Comparison of ENCODE assay signal across 8 cellular contexts in the genomic region with DNA sequence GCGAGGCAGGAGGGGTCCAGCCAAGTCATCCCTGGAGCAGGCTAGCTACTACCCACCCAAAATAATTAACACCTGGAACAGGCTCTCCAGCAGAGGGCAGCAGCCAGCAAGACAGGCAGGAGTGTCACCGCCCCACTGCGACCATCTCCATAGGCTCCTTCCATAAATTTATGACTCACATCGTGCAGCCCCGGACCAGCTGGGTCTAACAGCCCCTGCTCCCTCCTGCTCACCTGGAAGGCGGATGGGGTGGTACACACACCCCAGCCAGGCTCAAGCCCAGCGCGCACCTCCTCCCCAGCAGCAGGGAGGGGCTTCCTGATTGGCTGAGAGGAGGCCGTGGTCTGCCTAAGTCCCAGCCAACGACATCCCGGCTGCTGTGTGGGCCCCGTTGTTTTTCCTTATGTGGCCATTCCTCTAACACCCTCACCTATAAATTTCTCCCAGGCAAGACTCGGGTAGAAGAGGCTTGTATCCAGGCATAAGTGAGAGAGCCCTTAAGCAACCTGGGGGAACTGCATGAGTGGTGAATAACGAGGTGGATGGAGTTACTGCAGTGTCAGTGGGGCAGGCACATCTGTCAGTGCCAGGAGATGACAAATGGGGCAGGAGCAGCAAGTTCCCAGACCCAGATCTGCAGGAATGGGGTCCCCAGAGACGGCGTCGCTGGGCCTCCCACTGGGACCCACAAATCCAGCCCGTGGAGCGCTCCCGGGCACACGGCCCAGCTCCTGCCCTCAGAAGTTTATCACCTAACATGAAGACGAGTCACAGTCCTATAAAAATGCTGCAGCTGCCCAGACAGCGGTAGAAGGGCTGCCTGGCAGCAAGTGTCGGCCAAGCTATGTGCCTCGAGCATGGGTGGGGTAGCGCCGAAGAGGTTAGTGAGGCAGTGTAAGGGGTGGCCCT. TPM values are rescaled to one million over a fixed set of nuclear protein-coding genes. Genes with fewer than 3 reads are reported as not detected.
DNase-seq lines count a peak whose midpoint lies in the region; ATAC-seq and TF ChIP-seq lines count a peak whose summit lies in the region.

No MANE protein-coding gene starts in this region.

- POLR2A ChIA-PET in SK-N-SH (lab: Yijun Ruan, JAX): interaction anchor here (0.7 to 1.1 kb wide), 2 partner anchors 22 to 28 kb away, joined by 3 read pairs; no protein-coding TSS in a partner anchor

- TF ChIP-seq POLR2A in heart left ventricle (IDR thresholded peaks at IDR 0.05) (no peak), sigmoid colon (IDR thresholded peaks at IDR 0.05) (no peak)

- no peaks in the 10 kb centered on the region for H3K79me2 ChIP-seq in SK-N-SH (ENCODE audit: insufficient read depth)

- no peak overlapping the region for H3K27ac Mint-ChIP-seq in activated naive CD4-positive, alpha-beta T cell treated with anti-CD3 and anti-CD28 coated beads for 36 hours

- peak in 3 of 4 donors; percentile 41 to 59 (median 49) for ATAC-seq in heart left ventricle
- no peak for ATAC-seq in HG03135 (IDR thresholded peaks at IDR 0.05; ENCODE audit: unreplicated experiment)
- ATAC-seq in HG02852 (IDR thresholded peaks at IDR 0.05; ENCODE audit: unreplicated experiment): no peak

- H3K27me3 Mint-ChIP-seq in activated naive CD4-positive, alpha-beta T cell treated with anti-CD3 and anti-CD28 coated beads for 36 hours (ENCODE audit: low read depth): no peaks in the 10 kb centered on the region

- H3K9me2 ChIP-seq in SK-N-SH: no peaks in the 10 kb centered on the region

- no peak overlapping the region for H2AFZ ChIP-seq in SK-N-SH (ENCODE audit: low read depth)

- H3K4me1 ChIP-seq in SK-N-SH (ENCODE audit: control insufficient read depth in 1 of 2, insufficient read depth in 2 of 2, low read depth in 1 of 2, low read length in 1 of 2): peaks cover 0 to 40% of the 10 kb centered on the region in 2 experiments; a peak in 1 of 4 replicates
- H3K4me1 ChIP-seq in heart left ventricle: peaks cover 0 to 9% (median 0%) of the 10 kb centered on the region in 12 donors
- peaks cover 0 to 16% (median 12%) of the 10 kb centered on the region in 4 donors for H3K4me1 ChIP-seq in sigmoid colon

- CTCF ChIA-PET in SK-N-SH (lab: Yijun Ruan, JAX): interaction anchor here (0.6 to 10.9 kb wide), 42 partner anchors 9 to 625 kb away, joined by 3 to 155 read pairs (median 5); partner anchors contain the start of gene PEPD
- CTCF ChIA-PET in activated naive CD4-positive, alpha-beta T cell treated with anti-CD3 and anti-CD28 coated beads for 36 hours (lab: Charles Lee): interaction anchor here (0.6 to 1.9 kb wide), 11 partner anchors 11 to 544 kb away, joined by 3 to 18 read pairs (median 3); no protein-coding TSS in a partner anchor

- TF ChIP-seq CTCF in GM12864 (IDR thresholded peaks at IDR 0.05; ENCODE audit: low read depth, low read length, missing control alignments) (peak; percentile 74), SK-N-SH (IDR thresholded peaks at IDR 0.05) (peak; percentile 61), heart left ventricle (IDR thresholded peaks at IDR 0.05) (peak; percentile 43 to 69 (median 60)), sigmoid colon (IDR thresholded peaks at IDR 0.05) (peak in 3 of 4 experiments; percentile 32 to 64 (median 45))

- H3K27me3 ChIP-seq in SK-N-SH (ENCODE audit: insufficient read depth) (no peaks in the 10 kb centered on the region), heart left ventricle (no peaks in the 10 kb centered on the region), sigmoid colon (no peaks in the 10 kb centered on the region)

- WGBS in SK-N-SH (ENCODE audit: low lambda C conversion rate): 70% methylated on average over 22 of the region's 27 CpGs
- 38 to 63% (median 48%) methylated on average over 19 to 27 of the region's 27 CpGs for WGBS in heart left ventricle, 4 donors
- 39 to 43% methylated on average over 27 of the region's 27 CpGs for WGBS in sigmoid colon, 2 donors

- H3F3A ChIP-seq in SK-N-SH (replicated peaks; ENCODE audit: insufficient read depth): no peaks in the 10 kb centered on the region

- H4K20me1 ChIP-seq in SK-N-SH (ENCODE audit: insufficient read depth): no peaks in the 10 kb centered on the region

- peak; percentile 15 for DNase-seq in GM12864 (ENCODE audit: low read depth)
- DNase-seq in NAMALWA (ENCODE audit: low spot score): peak; percentile 75
- DNase-seq in SK-N-SH: peak; percentile 87
- DNase-seq in activated naive CD4-positive, alpha-beta T cell treated with anti-CD3 and anti-CD28 coated beads for 36 hours: peak; percentile 83
- peak in 3 of 5 donors; percentile 54 to 72 (median 70) for DNase-seq in heart left ventricle
- DNase-seq in sigmoid colon: peak; percentile 77

- TF ChIP-seq EP300 in SK-N-SH (IDR thresholded peaks at IDR 0.05; ENCODE audit: borderline replicate concordance in 1 of 2, low read depth in 1 of 2, low read length in 1 of 2) (no peak), sigmoid colon (IDR thresholded peaks at IDR 0.05) (no peak)

- peak overlapping the region; percentile 27 for H3K4me3 Mint-ChIP-seq in activated naive CD4-positive, alpha-beta T cell treated with anti-CD3 and anti-CD28 coated beads for 36 hours

- peaks cover 4% of the 10 kb centered on the region for H3K4me1 Mint-ChIP-seq in activated naive CD4-positive, alpha-beta T cell treated with anti-CD3 and anti-CD28 coated beads for 36 hours (ENCODE audit: low read depth)

- H3K4me2 ChIP-seq in SK-N-SH: no peak overlapping the region

- peak; percentile 77 for TF ChIP-seq RAD21 in SK-N-SH (IDR thresholded peaks at IDR 0.05; ENCODE audit: low read length)

- H3K36me3 Mint-ChIP-seq in activated naive CD4-positive, alpha-beta T cell treated with anti-CD3 and anti-CD28 coated beads for 36 hours (ENCODE audit: low read depth): no peaks in the 10 kb centered on the region

- H3K9me3 ChIP-seq in SK-N-SH (no peaks in the 10 kb centered on the region), heart left ventricle (no peaks in the 10 kb centered on the region), sigmoid colon (no peaks in the 10 kb centered on the region)

- H3K9ac ChIP-seq in SK-N-SH: no peak overlapping the region

- no peaks in the 10 kb centered on the region for H3K36me3 ChIP-seq in SK-N-SH (replicated peaks in 1 of 2; ENCODE audit: control insufficient read depth in 1 of 2, insufficient read depth in 2 of 2, low read length in 1 of 2)
- H3K36me3 ChIP-seq in heart left ventricle: peaks cover 0 to 3% (median 0%) of the 10 kb centered on the region in 9 donors
- H3K36me3 ChIP-seq in sigmoid colon: no peaks in the 10 kb centered on the region

- intact Hi-C loops in activated naive CD4-positive, alpha-beta T cell treated with anti-CD3 and anti-CD28 coated beads for 36 hours (cut with micrococcal nuclease): loop anchor here (1.0 kb wide), 1 partner anchor 355 kb away; no protein-coding TSS in a partner anchor
- intact Hi-C loops in heart left ventricle (cut with DNase I): loop anchor here in 3 of 10 donors (5.0 kb wide), 2 partner anchors 351 to 356 kb away; no protein-coding TSS in a partner anchor
- intact Hi-C loops in sigmoid colon (cut with DNase I): loop anchor here (5.0 kb wide), 1 partner anchor 356 kb away; no protein-coding TSS in a partner anchor

- H3K4me3 ChIP-seq in GM12864 (ENCODE audit: low read depth, low read length): no peak overlapping the region
- no peak overlapping the region; a peak in 1 of 4 replicates for H3K4me3 ChIP-seq in SK-N-SH (ENCODE audit: low read depth in 2 of 2, low read length in 1 of 2)
- peak overlapping the region in 2 of 12 donors; percentile 21 to 29 for H3K4me3 ChIP-seq in heart left ventricle
- H3K4me3 ChIP-seq in sigmoid colon: peak overlapping the region in 1 of 4 donors; percentile 23

- H3K27ac ChIP-seq in SK-N-SH (ENCODE audit: low read depth in 2 of 2, low read length in 1 of 2) (no peak overlapping the region), heart left ventricle (no peak overlapping the region), sigmoid colon (peak overlapping the region in 1 of 4 donors; percentile 31)

- no peaks in the 10 kb centered on the region for H3K9me3 Mint-ChIP-seq in activated naive CD4-positive, alpha-beta T cell treated with anti-CD3 and anti-CD28 coated beads for 36 hours

TF ChIP-seq in SK-N-SH, 30 proteins besides CTCF, POLR2A, EP300 and RAD21:
- TF ChIP-seq CHD2 (IDR thresholded peaks at IDR 0.05; ENCODE audit: low read length, partially characterized antibody): no peak
- TF ChIP-seq RCOR1 (IDR thresholded peaks at IDR 0.05; ENCODE audit: low read length): no peak
- no peak for TF ChIP-seq RFX5 (IDR thresholded peaks at IDR 0.05; ENCODE audit: low read length)
- no peak for TF ChIP-seq TCF12 (IDR thresholded peaks at IDR 0.05)
- TF ChIP-seq EZH2phosphoT487 (IDR thresholded peaks at IDR 0.05; ENCODE audit: borderline replicate concordance, low read depth): no peak
- peak; percentile 71 for TF ChIP-seq SMC3 (IDR thresholded peaks at IDR 0.05; ENCODE audit: low read depth, low read length)

RNA-seq across cellular contexts. Expression of gene CEBPG, which starts 43.1 kb away (rescaled TPM):
- polyA plus RNA-seq in SK-N-SH (2012; rRNA removed): 9.1 and 9.5 TPM in 2 replicates
- polyA plus RNA-seq in SK-N-SH (2012; cell fraction: cytosol; rRNA removed): 10.7 and 12.3 TPM in 2 replicates
- polyA plus RNA-seq in SK-N-SH (2012; cell fraction: nucleus; rRNA removed): 6.8 and 9.6 TPM in 2 replicates
- 10 to 100 TPM; 37.3 to 38.7 TPM for total RNA-seq in activated naive CD4-positive, alpha-beta T cell treated with anti-CD3 and anti-CD28 coated beads for 36 hours
- total RNA-seq in heart left ventricle: 10 to 100 TPM; 11.8 to 18.3 (median 14.7) TPM
- 10 to 100 TPM; 12.4 to 30.7 TPM for polyA plus RNA-seq in heart left ventricle
- total RNA-seq in sigmoid colon: 10 to 100 TPM; 18.6 to 27.8 (median 23.0) TPM
- 10 to 100 TPM; 44.2 to 84.6 (median 64.9) TPM for polyA plus RNA-seq in sigmoid colon

Comparison
In these comparisons a context has a peak if more than half of its experiments do, and no peak if none do; other contexts are left out.
1. DNase-seq: peak in every context shown above with its lines; median percentile 87 in SK-N-SH; 83 in activated naive CD4-positive, alpha-beta T cell treated with anti-CD3 and anti-CD28 coated beads for 36 hours; 77 in sigmoid colon; 75 in NAMALWA; 70 in heart left ventricle; 15 in GM12864.
2. ATAC-seq: peak in heart left ventricle (3 of 4); none in HG03135 (single experiment) and HG02852 (single experiment).
3. Peak in every context shown above with its lines, with median percentiles within 50 percentile points of each other: CTCF ChIP-seq.